Comparison of ENCODE assay signal across 1 cellular context in genomic region chrX:102659790-102660757, GRCh38.
A peak's percentile ranks its signal among the peaks of the same experiment; 100 is the strongest.
TF ChIP-seq lines count a peak whose summit lies in the region.

No MANE protein-coding gene starts in this region.

TF ChIP-seq in H1, 55 proteins besides CTCF, POLR2A, EP300 and RAD21 (continued from another document):
- TF ChIP-seq SP4 (IDR thresholded peaks at IDR 0.05; ENCODE audit: low read length) (peak; percentile 96; the same call in 1 of the 2 replicates), SRF (IDR thresholded peaks at IDR 0.05; ENCODE audit: low read depth, low read length) (no peak), CTBP2 (IDR thresholded peaks at IDR 0.05; ENCODE audit: borderline replicate concordance, insufficient read depth, insufficient read length, low read length) (no peak), BRCA1 (IDR thresholded peaks at IDR 0.05; ENCODE audit: low read depth, low read length) (no peak), SAP30 (IDR thresholded peaks at IDR 0.05; ENCODE audit: insufficient read depth, insufficient replicate concordance, low read length) (peak; percentile 57), CREB1 (IDR thresholded peaks at IDR 0.05) (0 out of 2 replicates have a peak, but pooled peaks have one; percentile 13), SIN3A (conservative IDR thresholded peaks at IDR 0.05 in 1 of 2, IDR thresholded peaks at IDR 0.05 in 1 of 2; ENCODE audit: low read depth in 1 of 2, low read length in 2 of 2) (peak; percentile 82 to 95; a peak in 2 of 4 replicates), NANOG (IDR thresholded peaks at IDR 0.05; ENCODE audit: insufficient read depth, low read depth, low read length, poor library complexity, severe bottlenecking) (no peak), TEAD4 (IDR thresholded peaks at IDR 0.05; ENCODE audit: low read depth, low read length) (no peak), KDM1A (IDR thresholded peaks at IDR 0.05; ENCODE audit: borderline replicate concordance, low read length) (no peak), RFX5 (IDR thresholded peaks at IDR 0.05; ENCODE audit: borderline replicate concordance, low read depth, low read length) (no peak), PHF8 (conservative IDR thresholded peaks at IDR 0.05; ENCODE audit: low read depth, low read length) (peak; percentile 42; the same call in 1 of the 2 replicates), CHD1 (IDR thresholded peaks at IDR 0.05; ENCODE audit: low read depth, low read length) (no peak), RNF2 (IDR thresholded peaks at IDR 0.05; ENCODE audit: borderline replicate concordance, low read depth, low read length, missing control alignments, poor library complexity, severe bottlenecking) (no peak), HDAC6 (IDR thresholded peaks at IDR 0.05; ENCODE audit: low read depth, low read length) (no peak), SIX5 (IDR thresholded peaks at IDR 0.05; ENCODE audit: low read depth, low read length) (no peak), MAFK (IDR thresholded peaks at IDR 0.05; ENCODE audit: low read depth, low read length) (peak; percentile 74; the same call in 1 of the 2 replicates), CHD2 (IDR thresholded peaks at IDR 0.05; ENCODE audit: low read length) (no peak), KDM4A (IDR thresholded peaks at IDR 0.05; ENCODE audit: low read depth, low read length, severe bottlenecking) (peak; percentile 36), EGR1 (IDR thresholded peaks at IDR 0.05; ENCODE audit: borderline replicate concordance, low read depth, low read length) (no peak), YY1 (IDR thresholded peaks at IDR 0.05; ENCODE audit: low read depth, low read length) (no peak), TCF12 (IDR thresholded peaks at IDR 0.05; ENCODE audit: low read depth, low read length) (no peak), CEBPB (IDR thresholded peaks at IDR 0.05; ENCODE audit: low read depth, low read length) (no peak), USF2 (IDR thresholded peaks at IDR 0.05; ENCODE audit: low read length) (peak; percentile 98), GABPA (IDR thresholded peaks at IDR 0.05; ENCODE audit: borderline replicate concordance, insufficient read depth, low read length) (no peak), POU5F1 (IDR thresholded peaks at IDR 0.05; ENCODE audit: low read depth, low read length) (no peak), JUND (IDR thresholded peaks at IDR 0.05; ENCODE audit: low read length) (no peak), POLR2AphosphoS5 (IDR thresholded peaks at IDR 0.05; ENCODE audit: low read depth, low read length) (no peak), MAX (IDR thresholded peaks at IDR 0.05) (peak; percentile 84), TAF1 (IDR thresholded peaks at IDR 0.05; ENCODE audit: low read depth, low read length) (peak; percentile 73; the same call in 1 of the 2 replicates), SUZ12 (IDR thresholded peaks at IDR 0.05; ENCODE audit: low read length) (no peak), RBBP5 (IDR thresholded peaks at IDR 0.05; ENCODE audit: borderline replicate concordance, low read depth, low read length) (no peak), NRF1 (IDR thresholded peaks at IDR 0.05; ENCODE audit: low read depth, low read length) (no peak), CBX8 (IDR thresholded peaks at IDR 0.05; ENCODE audit: borderline replicate concordance, low read depth, low read length) (no peak), TBP (IDR thresholded peaks at IDR 0.05; ENCODE audit: low read depth, low read length) (peak; percentile 67; the same call in 1 of the 2 replicates), ASH2L (IDR thresholded peaks at IDR 0.05; ENCODE audit: low read length) (no peak), KDM5A (IDR thresholded peaks at IDR 0.05; ENCODE audit: low read length) (no peak), ZNF274 (IDR thresholded peaks at IDR 0.05; ENCODE audit: borderline replicate concordance, extremely low read depth, low read length) (no peak), JUN (IDR thresholded peaks at IDR 0.05; ENCODE audit: low read depth, low read length) (no peak), CBX5 (IDR thresholded peaks at IDR 0.05; ENCODE audit: low read depth, low read length) (no peak), GTF2F1 (IDR thresholded peaks at IDR 0.05; ENCODE audit: borderline replicate concordance, low read depth, low read length) (no peak), CHD7 (IDR thresholded peaks at IDR 0.05; ENCODE audit: insufficient replicate concordance, low read length) (no peak), RXRA (IDR thresholded peaks at IDR 0.05; ENCODE audit: insufficient read depth, low read depth, low read length) (no peak), SP1 (IDR thresholded peaks at IDR 0.05; ENCODE audit: low read depth, low read length) (no peak), EZH2 (IDR thresholded peaks at IDR 0.05; ENCODE audit: low read depth, low read length, severe bottlenecking) (no peak), FOSL1 (IDR thresholded peaks at IDR 0.05; ENCODE audit: insufficient read depth, low read depth, low read length) (no peak), SIRT6 (IDR thresholded peaks at IDR 0.05; ENCODE audit: low read length) (no peak), TAF7 (optimal IDR thresholded peaks at IDR 0.05; ENCODE audit: borderline replicate concordance, low read depth, low read length) (peak; percentile 51)
- TF ChIP-seq, protein P1, sequence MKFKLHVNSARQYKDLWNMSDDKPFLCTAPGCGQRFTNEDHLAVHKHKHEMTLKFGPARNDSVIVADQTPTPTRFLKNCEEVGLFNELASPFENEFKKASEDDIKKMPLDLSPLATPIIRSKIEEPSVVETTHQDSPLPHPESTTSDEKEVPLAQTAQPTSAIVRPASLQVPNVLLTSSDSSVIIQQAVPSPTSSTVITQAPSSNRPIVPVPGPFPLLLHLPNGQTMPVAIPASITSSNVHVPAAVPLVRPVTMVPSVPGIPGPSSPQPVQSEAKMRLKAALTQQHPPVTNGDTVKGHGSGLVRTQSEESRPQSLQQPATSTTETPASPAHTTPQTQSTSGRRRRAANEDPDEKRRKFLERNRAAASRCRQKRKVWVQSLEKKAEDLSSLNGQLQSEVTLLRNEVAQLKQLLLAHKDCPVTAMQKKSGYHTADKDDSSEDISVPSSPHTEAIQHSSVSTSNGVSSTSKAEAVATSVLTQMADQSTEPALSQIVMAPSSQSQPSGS (IDR thresholded peaks at IDR 0.05; ENCODE audit: low read length): no peak
- TF ChIP-seq, protein P2, sequence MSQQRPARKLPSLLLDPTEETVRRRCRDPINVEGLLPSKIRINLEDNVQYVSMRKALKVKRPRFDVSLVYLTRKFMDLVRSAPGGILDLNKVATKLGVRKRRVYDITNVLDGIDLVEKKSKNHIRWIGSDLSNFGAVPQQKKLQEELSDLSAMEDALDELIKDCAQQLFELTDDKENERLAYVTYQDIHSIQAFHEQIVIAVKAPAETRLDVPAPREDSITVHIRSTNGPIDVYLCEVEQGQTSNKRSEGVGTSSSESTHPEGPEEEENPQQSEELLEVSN (IDR thresholded peaks at IDR 0.05): no peak; the same call in 1 of the 2 replicates
